Comparison of ENCODE assay signal across 1 cellular context in the genomic region with DNA sequence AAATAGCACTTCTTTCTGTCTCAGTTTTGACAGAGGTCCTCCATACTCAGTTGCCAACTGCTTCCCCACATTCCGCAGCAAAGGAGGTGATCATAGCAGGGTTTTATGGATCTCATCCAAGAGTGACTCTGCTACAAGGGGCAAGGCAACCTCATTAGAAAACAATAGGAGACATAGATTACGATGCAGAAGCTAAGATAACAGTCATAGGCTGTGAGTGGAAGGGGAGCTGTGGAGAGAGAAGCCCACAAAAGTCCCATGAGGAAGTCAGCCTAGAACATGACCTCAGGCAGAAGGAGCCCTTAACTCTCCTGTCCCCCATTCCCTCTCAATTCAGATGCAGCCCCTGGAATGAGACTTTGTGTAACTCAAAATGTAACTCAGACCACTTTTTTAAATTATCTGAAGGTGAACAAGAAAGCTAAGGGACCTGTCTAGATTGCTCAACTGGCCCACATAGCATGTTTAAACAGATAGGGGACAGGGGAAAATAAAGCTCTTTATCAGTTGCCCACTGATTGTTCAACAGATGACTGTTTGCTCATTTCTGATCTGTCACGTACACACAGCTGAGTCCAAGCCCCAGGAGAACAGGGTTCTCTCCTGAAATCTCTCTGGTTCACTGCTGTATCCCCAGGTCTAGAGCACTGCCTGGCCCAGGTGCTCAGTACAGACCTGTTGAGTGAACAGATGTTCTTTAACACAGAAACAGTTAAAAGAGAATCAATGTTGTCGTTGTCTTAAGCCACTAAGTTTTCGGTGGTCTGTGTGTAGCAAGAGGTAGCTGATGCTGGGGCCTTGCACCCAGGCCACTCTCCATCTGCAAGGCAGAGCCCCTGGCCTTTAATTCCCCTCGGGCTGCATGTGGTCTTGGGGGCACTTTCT.
A peak's percentile ranks its signal among the peaks of the same experiment; 100 is the strongest.
TF ChIP-seq lines count a peak whose summit lies in the region.

No MANE protein-coding gene starts in this region.

TF ChIP-seq in HepG2, 621 proteins besides CTCF, POLR2A, EP300 and RAD21 (continued from another document and continues in another):
- peak; percentile 73; the same call in 1 of the 2 replicates for TF ChIP-seq ZNF121 (CRISPR knock-in tag; IDR thresholded peaks at IDR 0.05)
- no peak for TF ChIP-seq ZNF234 (CRISPR knock-in tag; conservative IDR thresholded peaks at IDR 0.05)
- no peak for TF ChIP-seq TEAD2 (CRISPR knock-in tag; IDR thresholded peaks at IDR 0.05)
- TF ChIP-seq, protein P1, sequence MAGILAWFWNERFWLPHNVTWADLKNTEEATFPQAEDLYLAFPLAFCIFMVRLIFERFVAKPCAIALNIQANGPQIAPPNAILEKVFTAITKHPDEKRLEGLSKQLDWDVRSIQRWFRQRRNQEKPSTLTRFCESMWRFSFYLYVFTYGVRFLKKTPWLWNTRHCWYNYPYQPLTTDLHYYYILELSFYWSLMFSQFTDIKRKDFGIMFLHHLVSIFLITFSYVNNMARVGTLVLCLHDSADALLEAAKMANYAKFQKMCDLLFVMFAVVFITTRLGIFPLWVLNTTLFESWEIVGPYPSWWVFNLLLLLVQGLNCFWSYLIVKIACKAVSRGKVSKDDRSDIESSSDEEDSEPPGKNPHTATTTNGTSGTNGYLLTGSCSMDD (CRISPR knock-in tag; IDR thresholded peaks at IDR 0.05) = no peak
- TF ChIP-seq ZNF670 (CRISPR knock-in tag; IDR thresholded peaks at IDR 0.05; ENCODE audit: borderline replicate concordance) = no peak; the same call in 1 of the 2 replicates
- peak; percentile 85 for TF ChIP-seq TBX2 (CRISPR knock-in tag; IDR thresholded peaks at IDR 0.05; ENCODE audit: borderline replicate concordance)
- peak; percentile 79; the same call in 1 of the 2 replicates for TF ChIP-seq ETV5 (CRISPR knock-in tag; IDR thresholded peaks at IDR 0.05; ENCODE audit: borderline replicate concordance)
- peak; percentile 92 for TF ChIP-seq MEF2D (CRISPR knock-in tag; IDR thresholded peaks at IDR 0.05)
- TF ChIP-seq IRF2 (CRISPR knock-in tag; IDR thresholded peaks at IDR 0.05) = peak; percentile 59; the same call in 1 of the 2 replicates
- no peak for TF ChIP-seq POLR2AphosphoS2 (IDR thresholded peaks at IDR 0.05; ENCODE audit: low read depth, low read length)
- no peak for TF ChIP-seq ZNF343 (CRISPR knock-in tag; IDR thresholded peaks at IDR 0.05)
- peak; percentile 92 for TF ChIP-seq SOX5 (CRISPR knock-in tag; IDR thresholded peaks at IDR 0.05; ENCODE audit: borderline replicate concordance)
- peak; percentile 66 for TF ChIP-seq ZFX (CRISPR knock-in tag; IDR thresholded peaks at IDR 0.05; ENCODE audit: low read depth)
- TF ChIP-seq KLF16 (CRISPR knock-in tag; IDR thresholded peaks at IDR 0.05) = peak in 1 of 2 experiments; percentile 46; a peak in 1 of 4 replicates
- peak; percentile 87 for TF ChIP-seq HDAC2 (CRISPR knock-in tag; IDR thresholded peaks at IDR 0.05)
- peak; percentile 53; the same call in 1 of the 2 replicates for TF ChIP-seq ZIK1 (CRISPR knock-in tag; IDR thresholded peaks at IDR 0.05; ENCODE audit: borderline replicate concordance, low read depth)
- TF ChIP-seq RXRA (CRISPR knock-in tag; IDR thresholded peaks at IDR 0.05) = peak; percentile 61; the same call in 1 of the 2 replicates
- TF ChIP-seq CREM (IDR thresholded peaks at IDR 0.05) = peak; percentile 91
- TF ChIP-seq CREM (CRISPR knock-in tag; IDR thresholded peaks at IDR 0.05) = no peak
- no peak for TF ChIP-seq MYC (CRISPR knock-in tag; IDR thresholded peaks at IDR 0.05; ENCODE audit: borderline replicate concordance)
- TF ChIP-seq, protein P2, sequence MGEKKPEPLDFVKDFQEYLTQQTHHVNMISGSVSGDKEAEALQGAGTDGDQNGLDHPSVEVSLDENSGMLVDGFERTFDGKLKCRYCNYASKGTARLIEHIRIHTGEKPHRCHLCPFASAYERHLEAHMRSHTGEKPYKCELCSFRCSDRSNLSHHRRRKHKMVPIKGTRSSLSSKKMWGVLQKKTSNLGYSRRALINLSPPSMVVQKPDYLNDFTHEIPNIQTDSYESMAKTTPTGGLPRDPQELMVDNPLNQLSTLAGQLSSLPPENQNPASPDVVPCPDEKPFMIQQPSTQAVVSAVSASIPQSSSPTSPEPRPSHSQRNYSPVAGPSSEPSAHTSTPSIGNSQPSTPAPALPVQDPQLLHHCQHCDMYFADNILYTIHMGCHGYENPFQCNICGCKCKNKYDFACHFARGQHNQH (CRISPR knock-in tag; IDR thresholded peaks at IDR 0.05) = peak; percentile 91
- TF ChIP-seq ZFP37 (CRISPR knock-in tag; IDR thresholded peaks at IDR 0.05; ENCODE audit: borderline replicate concordance) = no peak
- TF ChIP-seq, protein P3, sequence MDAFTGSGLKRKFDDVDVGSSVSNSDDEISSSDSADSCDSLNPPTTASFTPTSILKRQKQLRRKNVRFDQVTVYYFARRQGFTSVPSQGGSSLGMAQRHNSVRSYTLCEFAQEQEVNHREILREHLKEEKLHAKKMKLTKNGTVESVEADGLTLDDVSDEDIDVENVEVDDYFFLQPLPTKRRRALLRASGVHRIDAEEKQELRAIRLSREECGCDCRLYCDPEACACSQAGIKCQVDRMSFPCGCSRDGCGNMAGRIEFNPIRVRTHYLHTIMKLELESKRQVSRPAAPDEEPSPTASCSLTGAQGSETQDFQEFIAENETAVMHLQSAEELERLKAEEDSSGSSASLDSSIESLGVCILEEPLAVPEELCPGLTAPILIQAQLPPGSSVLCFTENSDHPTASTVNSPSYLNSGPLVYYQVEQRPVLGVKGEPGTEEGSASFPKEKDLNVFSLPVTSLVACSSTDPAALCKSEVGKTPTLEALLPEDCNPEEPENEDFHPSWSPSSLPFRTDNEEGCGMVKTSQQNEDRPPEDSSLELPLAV (CRISPR knock-in tag; conservative IDR thresholded peaks at IDR 0.05; ENCODE audit: low read depth) = no peak
- no peak for TF ChIP-seq PAWR (CRISPR knock-in tag; IDR thresholded peaks at IDR 0.05; ENCODE audit: borderline replicate concordance)
- TF ChIP-seq, protein P4, sequence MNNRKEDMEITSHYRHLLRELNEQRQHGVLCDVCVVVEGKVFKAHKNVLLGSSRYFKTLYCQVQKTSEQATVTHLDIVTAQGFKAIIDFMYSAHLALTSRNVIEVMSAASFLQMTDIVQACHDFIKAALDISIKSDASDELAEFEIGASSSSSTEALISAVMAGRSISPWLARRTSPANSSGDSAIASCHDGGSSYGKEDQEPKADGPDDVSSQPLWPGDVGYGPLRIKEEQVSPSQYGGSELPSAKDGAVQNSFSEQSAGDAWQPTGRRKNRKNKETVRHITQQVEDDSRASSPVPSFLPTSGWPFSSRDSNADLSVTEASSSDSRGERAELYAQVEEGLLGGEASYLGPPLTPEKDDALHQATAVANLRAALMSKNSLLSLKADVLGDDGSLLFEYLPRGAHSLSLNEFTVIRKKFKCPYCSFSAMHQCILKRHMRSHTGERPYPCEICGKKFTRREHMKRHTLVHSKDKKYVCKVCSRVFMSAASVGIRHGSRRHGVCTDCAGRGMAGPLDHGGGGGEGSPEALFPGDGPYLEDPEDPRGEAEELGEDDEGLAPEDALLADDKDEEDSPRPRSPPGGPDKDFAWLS (CRISPR knock-in tag; IDR thresholded peaks at IDR 0.05; ENCODE audit: borderline replicate concordance) = no peak
- TF ChIP-seq ZNF564 (CRISPR knock-in tag; IDR thresholded peaks at IDR 0.05) = no peak
- TF ChIP-seq ZFY (CRISPR knock-in tag; IDR thresholded peaks at IDR 0.05) = peak; percentile 66
- no peak for TF ChIP-seq MAFF (IDR thresholded peaks at IDR 0.05; ENCODE audit: low read depth, low read length)
- TF ChIP-seq ZNF446 (CRISPR knock-in tag; IDR thresholded peaks at IDR 0.05) = no peak
- TF ChIP-seq ZNF34 (CRISPR knock-in tag; IDR thresholded peaks at IDR 0.05; ENCODE audit: borderline replicate concordance) = 0 out of 2 replicates have a peak, but pooled peaks have one; percentile 40
- TF ChIP-seq, protein P5, sequence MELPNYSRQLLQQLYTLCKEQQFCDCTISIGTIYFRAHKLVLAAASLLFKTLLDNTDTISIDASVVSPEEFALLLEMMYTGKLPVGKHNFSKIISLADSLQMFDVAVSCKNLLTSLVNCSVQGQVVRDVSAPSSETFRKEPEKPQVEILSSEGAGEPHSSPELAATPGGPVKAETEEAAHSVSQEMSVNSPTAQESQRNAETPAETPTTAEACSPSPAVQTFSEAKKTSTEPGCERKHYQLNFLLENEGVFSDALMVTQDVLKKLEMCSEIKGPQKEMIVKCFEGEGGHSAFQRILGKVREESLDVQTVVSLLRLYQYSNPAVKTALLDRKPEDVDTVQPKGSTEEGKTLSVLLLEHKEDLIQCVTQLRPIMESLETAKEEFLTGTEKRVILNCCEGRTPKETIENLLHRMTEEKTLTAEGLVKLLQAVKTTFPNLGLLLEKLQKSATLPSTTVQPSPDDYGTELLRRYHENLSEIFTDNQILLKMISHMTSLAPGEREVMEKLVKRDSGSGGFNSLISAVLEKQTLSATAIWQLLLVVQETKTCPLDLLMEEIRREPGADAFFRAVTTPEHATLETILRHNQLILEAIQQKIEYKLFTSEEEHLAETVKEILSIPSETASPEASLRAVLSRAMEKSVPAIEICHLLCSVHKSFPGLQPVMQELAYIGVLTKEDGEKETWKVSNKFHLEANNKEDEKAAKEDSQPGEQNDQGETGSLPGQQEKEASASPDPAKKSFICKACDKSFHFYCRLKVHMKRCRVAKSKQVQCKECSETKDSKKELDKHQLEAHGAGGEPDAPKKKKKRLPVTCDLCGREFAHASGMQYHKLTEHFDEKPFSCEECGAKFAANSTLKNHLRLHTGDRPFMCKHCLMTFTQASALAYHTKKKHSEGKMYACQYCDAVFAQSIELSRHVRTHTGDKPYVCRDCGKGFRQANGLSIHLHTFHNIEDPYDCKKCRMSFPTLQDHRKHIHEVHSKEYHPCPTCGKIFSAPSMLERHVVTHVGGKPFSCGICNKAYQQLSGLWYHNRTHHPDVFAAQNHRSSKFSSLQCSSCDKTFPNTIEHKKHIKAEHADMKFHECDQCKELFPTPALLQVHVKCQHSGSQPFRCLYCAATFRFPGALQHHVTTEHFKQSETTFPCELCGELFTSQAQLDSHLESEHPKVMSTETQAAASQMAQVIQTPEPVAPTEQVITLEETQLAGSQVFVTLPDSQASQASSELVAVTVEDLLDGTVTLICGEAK (IDR thresholded peaks at IDR 0.05) = peak; percentile 97
- TF ChIP-seq, protein P5 (CRISPR knock-in tag; IDR thresholded peaks at IDR 0.05) = peak; percentile 100
- TF ChIP-seq ZNF724P (CRISPR knock-in tag; IDR thresholded peaks at IDR 0.05; ENCODE audit: borderline replicate concordance) = peak; percentile 14; the same call in 1 of the 2 replicates
- no peak for TF ChIP-seq RARG (CRISPR knock-in tag; IDR thresholded peaks at IDR 0.05; ENCODE audit: low read depth)
- TF ChIP-seq, protein P6, sequence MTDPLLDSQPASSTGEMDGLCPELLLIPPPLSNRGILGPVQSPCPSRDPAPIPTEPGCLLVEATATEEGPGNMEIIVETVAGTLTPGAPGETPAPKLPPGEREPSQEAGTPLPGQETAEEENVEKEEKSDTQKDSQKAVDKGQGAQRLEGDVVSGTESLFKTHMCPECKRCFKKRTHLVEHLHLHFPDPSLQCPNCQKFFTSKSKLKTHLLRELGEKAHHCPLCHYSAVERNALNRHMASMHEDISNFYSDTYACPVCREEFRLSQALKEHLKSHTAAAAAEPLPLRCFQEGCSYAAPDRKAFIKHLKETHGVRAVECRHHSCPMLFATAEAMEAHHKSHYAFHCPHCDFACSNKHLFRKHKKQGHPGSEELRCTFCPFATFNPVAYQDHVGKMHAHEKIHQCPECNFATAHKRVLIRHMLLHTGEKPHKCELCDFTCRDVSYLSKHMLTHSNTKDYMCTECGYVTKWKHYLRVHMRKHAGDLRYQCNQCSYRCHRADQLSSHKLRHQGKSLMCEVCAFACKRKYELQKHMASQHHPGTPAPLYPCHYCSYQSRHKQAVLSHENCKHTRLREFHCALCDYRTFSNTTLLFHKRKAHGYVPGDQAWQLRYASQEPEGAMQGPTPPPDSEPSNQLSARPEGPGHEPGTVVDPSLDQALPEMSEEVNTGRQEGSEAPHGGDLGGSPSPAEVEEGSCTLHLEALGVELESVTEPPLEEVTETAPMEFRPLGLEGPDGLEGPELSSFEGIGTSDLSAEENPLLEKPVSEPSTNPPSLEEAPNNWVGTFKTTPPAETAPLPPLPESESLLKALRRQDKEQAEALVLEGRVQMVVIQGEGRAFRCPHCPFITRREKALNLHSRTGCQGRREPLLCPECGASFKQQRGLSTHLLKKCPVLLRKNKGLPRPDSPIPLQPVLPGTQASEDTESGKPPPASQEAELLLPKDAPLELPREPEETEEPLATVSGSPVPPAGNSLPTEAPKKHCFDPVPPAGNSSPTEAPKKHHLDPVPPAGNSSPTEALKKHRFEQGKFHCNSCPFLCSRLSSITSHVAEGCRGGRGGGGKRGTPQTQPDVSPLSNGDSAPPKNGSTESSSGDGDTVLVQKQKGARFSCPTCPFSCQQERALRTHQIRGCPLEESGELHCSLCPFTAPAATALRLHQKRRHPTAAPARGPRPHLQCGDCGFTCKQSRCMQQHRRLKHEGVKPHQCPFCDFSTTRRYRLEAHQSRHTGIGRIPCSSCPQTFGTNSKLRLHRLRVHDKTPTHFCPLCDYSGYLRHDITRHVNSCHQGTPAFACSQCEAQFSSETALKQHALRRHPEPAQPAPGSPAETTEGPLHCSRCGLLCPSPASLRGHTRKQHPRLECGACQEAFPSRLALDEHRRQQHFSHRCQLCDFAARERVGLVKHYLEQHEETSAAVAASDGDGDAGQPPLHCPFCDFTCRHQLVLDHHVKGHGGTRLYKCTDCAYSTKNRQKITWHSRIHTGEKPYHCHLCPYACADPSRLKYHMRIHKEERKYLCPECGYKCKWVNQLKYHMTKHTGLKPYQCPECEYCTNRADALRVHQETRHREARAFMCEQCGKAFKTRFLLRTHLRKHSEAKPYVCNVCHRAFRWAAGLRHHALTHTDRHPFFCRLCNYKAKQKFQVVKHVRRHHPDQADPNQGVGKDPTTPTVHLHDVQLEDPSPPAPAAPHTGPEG (CRISPR knock-in tag; IDR thresholded peaks at IDR 0.05) = peak; percentile 78; the same call in 1 of the 2 replicates
- no peak for TF ChIP-seq NONO (IDR thresholded peaks at IDR 0.05)
- peak; percentile 67 for TF ChIP-seq NONO (CRISPR knock-in tag; conservative IDR thresholded peaks at IDR 0.05)
- no peak for TF ChIP-seq ZNF616 (CRISPR knock-in tag; IDR thresholded peaks at IDR 0.05; ENCODE audit: low read depth)
